Comparison of ENCODE assay signal across 1 cellular context in the genomic region with DNA sequence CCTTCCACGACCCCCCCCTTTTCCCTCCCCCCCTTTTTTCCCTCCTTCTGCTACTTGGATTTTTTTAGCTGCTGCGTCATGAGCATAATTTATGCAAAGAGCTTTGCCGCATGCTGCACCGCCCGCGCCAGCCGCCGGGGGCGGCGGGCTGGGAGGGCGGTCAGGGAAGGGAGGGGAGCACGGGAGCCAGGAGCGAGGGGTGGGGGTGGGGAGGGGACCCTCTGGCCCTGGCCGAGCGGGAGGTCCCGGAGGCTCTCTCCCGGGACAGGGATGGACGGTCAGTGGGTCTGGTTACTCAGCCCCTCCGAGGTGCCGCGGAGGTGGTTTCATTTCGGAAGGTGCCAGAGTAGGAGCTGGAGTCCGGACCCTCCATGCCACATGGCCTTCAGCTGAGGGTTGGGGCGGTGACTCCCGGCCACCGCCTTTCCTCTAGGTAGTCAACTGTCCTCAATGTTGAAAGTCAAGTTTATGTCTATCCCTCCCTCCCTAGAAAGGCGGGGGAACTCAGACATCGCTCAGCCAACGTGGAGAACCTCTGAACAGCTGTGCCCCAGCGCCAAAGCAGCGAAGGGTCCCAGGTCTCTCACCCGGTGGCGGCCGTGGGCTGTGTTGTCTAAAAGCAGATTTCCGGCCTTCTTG.
A peak's percentile ranks its signal among the peaks of the same experiment; 100 is the strongest.
TF ChIP-seq lines count a peak whose summit lies in the region.

A gene with protein sequence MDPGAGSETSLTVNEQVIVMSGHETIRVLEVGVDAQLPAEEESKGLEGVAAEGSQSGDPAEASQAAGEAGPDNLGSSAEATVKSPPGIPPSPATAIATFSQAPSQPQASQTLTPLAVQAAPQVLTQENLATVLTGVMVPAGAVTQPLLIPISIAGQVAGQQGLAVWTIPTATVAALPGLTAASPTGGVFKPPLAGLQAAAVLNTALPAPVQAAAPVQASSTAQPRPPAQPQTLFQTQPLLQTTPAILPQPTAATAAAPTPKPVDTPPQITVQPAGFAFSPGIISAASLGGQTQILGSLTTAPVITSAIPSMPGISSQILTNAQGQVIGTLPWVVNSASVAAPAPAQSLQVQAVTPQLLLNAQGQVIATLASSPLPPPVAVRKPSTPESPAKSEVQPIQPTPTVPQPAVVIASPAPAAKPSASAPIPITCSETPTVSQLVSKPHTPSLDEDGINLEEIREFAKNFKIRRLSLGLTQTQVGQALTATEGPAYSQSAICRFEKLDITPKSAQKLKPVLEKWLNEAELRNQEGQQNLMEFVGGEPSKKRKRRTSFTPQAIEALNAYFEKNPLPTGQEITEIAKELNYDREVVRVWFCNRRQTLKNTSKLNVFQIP (minus strand): TSS at position 95 of the 639 bp plus-strand sequence. CDS start 11,226 bp downstream, outside the sequence.

TF ChIP-seq in HEK293, 187 proteins besides CTCF, POLR2A, EP300 and RAD21 (continued from another document and continues in another):
- TF ChIP-seq, protein P1, sequence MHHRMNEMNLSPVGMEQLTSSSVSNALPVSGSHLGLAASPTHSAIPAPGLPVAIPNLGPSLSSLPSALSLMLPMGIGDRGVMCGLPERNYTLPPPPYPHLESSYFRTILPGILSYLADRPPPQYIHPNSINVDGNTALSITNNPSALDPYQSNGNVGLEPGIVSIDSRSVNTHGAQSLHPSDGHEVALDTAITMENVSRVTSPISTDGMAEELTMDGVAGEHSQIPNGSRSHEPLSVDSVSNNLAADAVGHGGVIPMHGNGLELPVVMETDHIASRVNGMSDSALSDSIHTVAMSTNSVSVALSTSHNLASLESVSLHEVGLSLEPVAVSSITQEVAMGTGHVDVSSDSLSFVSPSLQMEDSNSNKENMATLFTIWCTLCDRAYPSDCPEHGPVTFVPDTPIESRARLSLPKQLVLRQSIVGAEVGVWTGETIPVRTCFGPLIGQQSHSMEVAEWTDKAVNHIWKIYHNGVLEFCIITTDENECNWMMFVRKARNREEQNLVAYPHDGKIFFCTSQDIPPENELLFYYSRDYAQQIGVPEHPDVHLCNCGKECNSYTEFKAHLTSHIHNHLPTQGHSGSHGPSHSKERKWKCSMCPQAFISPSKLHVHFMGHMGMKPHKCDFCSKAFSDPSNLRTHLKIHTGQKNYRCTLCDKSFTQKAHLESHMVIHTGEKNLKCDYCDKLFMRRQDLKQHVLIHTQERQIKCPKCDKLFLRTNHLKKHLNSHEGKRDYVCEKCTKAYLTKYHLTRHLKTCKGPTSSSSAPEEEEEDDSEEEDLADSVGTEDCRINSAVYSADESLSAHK (tag by site-specific recombination; IDR thresholded peaks at IDR 0.05) = 0 out of 2 replicates have a peak, but pooled peaks have one; percentile 8
- TF ChIP-seq, protein P2, sequence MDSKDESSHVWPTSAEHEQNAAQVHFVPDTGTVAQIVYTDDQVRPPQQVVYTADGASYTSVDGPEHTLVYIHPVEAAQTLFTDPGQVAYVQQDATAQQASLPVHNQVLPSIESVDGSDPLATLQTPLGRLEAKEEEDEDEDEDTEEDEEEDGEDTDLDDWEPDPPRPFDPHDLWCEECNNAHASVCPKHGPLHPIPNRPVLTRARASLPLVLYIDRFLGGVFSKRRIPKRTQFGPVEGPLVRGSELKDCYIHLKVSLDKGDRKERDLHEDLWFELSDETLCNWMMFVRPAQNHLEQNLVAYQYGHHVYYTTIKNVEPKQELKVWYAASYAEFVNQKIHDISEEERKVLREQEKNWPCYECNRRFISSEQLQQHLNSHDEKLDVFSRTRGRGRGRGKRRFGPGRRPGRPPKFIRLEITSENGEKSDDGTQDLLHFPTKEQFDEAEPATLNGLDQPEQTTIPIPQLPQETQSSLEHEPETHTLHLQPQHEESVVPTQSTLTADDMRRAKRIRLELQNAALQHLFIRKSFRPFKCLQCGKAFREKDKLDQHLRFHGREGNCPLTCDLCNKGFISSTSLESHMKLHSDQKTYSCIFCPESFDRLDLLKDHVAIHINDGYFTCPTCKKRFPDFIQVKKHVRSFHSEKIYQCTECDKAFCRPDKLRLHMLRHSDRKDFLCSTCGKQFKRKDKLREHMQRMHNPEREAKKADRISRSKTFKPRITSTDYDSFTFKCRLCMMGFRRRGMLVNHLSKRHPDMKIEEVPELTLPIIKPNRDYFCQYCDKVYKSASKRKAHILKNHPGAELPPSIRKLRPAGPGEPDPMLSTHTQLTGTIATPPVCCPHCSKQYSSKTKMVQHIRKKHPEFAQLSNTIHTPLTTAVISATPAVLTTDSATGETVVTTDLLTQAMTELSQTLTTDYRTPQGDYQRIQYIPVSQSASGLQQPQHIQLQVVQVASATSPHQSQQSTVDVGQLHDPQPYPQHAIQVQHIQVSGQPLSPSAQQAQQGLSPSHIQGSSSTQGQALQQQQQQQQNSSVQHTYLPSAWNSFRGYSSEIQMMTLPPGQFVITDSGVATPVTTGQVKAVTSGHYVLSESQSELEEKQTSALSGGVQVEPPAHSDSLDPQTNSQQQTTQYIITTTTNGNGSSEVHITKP (tag by site-specific recombination; IDR thresholded peaks at IDR 0.05) = no peak; the same call in none of the 2 replicates
- TF ChIP-seq ZNF37A (tag by site-specific recombination; IDR thresholded peaks at IDR 0.05) (no peak), KLF1 (tag by site-specific recombination; IDR thresholded peaks at IDR 0.05) (peak; percentile 84), ZNF664 (tag by site-specific recombination; IDR thresholded peaks at IDR 0.05) (no peak), REPIN1 (tag by site-specific recombination; IDR thresholded peaks at IDR 0.05; ENCODE audit: low read depth) (no peak), KLF9 (tag by site-specific recombination; IDR thresholded peaks at IDR 0.05; ENCODE audit: low read depth) (peak; percentile 42; the same call in 1 of the 2 replicates), ZNF677 (tag by site-specific recombination; IDR thresholded peaks at IDR 0.05) (no peak), ZNF416 (tag by site-specific recombination; IDR thresholded peaks at IDR 0.05) (no peak), ZNF629 (tag by site-specific recombination; IDR thresholded peaks at IDR 0.05) (peak; percentile 72), MZF1 (tag by site-specific recombination; IDR thresholded peaks at IDR 0.05; ENCODE audit: borderline replicate concordance) (no peak), ZNF544 (tag by site-specific recombination; IDR thresholded peaks at IDR 0.05) (no peak), ZNF514 (tag by site-specific recombination; IDR thresholded peaks at IDR 0.05) (no peak), ZNF239 (tag by site-specific recombination; IDR thresholded peaks at IDR 0.05) (no peak), KLF8 (tag by site-specific recombination; IDR thresholded peaks at IDR 0.05) (peak; percentile 89), ZNF16 (tag by site-specific recombination; IDR thresholded peaks at IDR 0.05; ENCODE audit: low read depth) (no peak), ZNF837 (tag by site-specific recombination; IDR thresholded peaks at IDR 0.05) (no peak), ZNF350 (tag by site-specific recombination; IDR thresholded peaks at IDR 0.05) (no peak), BCL11B (tag by site-specific recombination; IDR thresholded peaks at IDR 0.05; ENCODE audit: low read depth) (peak; percentile 59; the same call in 1 of the 2 replicates), ZFP69B (tag by site-specific recombination; IDR thresholded peaks at IDR 0.05) (no peak), IKZF3 (tag by site-specific recombination; IDR thresholded peaks at IDR 0.05) (no peak), HOXA7 (CRISPR knock-in tag; IDR thresholded peaks at IDR 0.05; ENCODE audit: borderline replicate concordance) (no peak), ZBTB7A (tag by site-specific recombination; IDR thresholded peaks at IDR 0.05; ENCODE audit: low read depth) (no peak), OSR2 (tag by site-specific recombination; IDR thresholded peaks at IDR 0.05) (0 out of 2 replicates have a peak, but pooled peaks have one; percentile 32), GFI1B (tag by site-specific recombination; IDR thresholded peaks at IDR 0.05) (no peak), ZNF776 (tag by site-specific recombination; IDR thresholded peaks at IDR 0.05; ENCODE audit: borderline replicate concordance) (no peak), ZBTB20 (tag by site-specific recombination; IDR thresholded peaks at IDR 0.05) (peak; percentile 76), ZNF423 (tag by site-specific recombination; IDR thresholded peaks at IDR 0.05) (no peak), ZNF366 (tag by site-specific recombination; conservative IDR thresholded peaks at IDR 0.05) (no peak), RBAK (tag by site-specific recombination; IDR thresholded peaks at IDR 0.05) (no peak), ZNF707 (tag by site-specific recombination; IDR thresholded peaks at IDR 0.05) (no peak), ZNF175 (tag by site-specific recombination; IDR thresholded peaks at IDR 0.05) (no peak), ZBTB1 (tag by site-specific recombination; IDR thresholded peaks at IDR 0.05) (no peak), SETDB1 (IDR thresholded peaks at IDR 0.05; ENCODE audit: insufficient read length, low read length) (no peak)
- TF ChIP-seq, protein P3, sequence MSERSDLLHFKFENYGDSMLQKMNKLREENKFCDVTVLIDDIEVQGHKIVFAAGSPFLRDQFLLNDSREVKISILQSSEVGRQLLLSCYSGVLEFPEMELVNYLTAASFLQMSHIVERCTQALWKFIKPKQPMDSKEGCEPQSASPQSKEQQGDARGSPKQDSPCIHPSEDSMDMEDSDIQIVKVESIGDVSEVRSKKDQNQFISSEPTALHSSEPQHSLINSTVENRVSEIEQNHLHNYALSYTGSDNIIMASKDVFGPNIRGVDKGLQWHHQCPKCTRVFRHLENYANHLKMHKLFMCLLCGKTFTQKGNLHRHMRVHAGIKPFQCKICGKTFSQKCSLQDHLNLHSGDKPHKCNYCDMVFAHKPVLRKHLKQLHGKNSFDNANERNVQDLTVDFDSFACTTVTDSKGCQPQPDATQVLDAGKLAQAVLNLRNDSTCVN (tag by site-specific recombination; optimal IDR thresholded peaks at IDR 0.05) = peak; percentile 45
- TF ChIP-seq, protein P4, sequence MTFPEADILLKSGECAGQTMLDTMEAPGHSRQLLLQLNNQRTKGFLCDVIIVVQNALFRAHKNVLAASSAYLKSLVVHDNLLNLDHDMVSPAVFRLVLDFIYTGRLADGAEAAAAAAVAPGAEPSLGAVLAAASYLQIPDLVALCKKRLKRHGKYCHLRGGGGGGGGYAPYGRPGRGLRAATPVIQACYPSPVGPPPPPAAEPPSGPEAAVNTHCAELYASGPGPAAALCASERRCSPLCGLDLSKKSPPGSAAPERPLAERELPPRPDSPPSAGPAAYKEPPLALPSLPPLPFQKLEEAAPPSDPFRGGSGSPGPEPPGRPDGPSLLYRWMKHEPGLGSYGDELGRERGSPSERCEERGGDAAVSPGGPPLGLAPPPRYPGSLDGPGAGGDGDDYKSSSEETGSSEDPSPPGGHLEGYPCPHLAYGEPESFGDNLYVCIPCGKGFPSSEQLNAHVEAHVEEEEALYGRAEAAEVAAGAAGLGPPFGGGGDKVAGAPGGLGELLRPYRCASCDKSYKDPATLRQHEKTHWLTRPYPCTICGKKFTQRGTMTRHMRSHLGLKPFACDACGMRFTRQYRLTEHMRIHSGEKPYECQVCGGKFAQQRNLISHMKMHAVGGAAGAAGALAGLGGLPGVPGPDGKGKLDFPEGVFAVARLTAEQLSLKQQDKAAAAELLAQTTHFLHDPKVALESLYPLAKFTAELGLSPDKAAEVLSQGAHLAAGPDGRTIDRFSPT (tag by site-specific recombination; IDR thresholded peaks at IDR 0.05) = peak; percentile 19; the same call in 1 of the 2 replicates
- TF ChIP-seq, protein P5, sequence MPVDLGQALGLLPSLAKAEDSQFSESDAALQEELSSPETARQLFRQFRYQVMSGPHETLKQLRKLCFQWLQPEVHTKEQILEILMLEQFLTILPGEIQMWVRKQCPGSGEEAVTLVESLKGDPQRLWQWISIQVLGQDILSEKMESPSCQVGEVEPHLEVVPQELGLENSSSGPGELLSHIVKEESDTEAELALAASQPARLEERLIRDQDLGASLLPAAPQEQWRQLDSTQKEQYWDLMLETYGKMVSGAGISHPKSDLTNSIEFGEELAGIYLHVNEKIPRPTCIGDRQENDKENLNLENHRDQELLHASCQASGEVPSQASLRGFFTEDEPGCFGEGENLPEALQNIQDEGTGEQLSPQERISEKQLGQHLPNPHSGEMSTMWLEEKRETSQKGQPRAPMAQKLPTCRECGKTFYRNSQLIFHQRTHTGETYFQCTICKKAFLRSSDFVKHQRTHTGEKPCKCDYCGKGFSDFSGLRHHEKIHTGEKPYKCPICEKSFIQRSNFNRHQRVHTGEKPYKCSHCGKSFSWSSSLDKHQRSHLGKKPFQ (tag by site-specific recombination; IDR thresholded peaks at IDR 0.05) = 0 out of 2 replicates have a peak, but pooled peaks have one; percentile 13
- TF ChIP-seq, protein P6, sequence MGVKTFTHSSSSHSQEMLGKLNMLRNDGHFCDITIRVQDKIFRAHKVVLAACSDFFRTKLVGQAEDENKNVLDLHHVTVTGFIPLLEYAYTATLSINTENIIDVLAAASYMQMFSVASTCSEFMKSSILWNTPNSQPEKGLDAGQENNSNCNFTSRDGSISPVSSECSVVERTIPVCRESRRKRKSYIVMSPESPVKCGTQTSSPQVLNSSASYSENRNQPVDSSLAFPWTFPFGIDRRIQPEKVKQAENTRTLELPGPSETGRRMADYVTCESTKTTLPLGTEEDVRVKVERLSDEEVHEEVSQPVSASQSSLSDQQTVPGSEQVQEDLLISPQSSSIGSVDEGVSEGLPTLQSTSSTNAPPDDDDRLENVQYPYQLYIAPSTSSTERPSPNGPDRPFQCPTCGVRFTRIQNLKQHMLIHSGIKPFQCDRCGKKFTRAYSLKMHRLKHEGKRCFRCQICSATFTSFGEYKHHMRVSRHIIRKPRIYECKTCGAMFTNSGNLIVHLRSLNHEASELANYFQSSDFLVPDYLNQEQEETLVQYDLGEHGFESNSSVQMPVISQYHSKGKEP (tag by site-specific recombination; IDR thresholded peaks at IDR 0.05) = no peak
- TF ChIP-seq, protein P7, sequence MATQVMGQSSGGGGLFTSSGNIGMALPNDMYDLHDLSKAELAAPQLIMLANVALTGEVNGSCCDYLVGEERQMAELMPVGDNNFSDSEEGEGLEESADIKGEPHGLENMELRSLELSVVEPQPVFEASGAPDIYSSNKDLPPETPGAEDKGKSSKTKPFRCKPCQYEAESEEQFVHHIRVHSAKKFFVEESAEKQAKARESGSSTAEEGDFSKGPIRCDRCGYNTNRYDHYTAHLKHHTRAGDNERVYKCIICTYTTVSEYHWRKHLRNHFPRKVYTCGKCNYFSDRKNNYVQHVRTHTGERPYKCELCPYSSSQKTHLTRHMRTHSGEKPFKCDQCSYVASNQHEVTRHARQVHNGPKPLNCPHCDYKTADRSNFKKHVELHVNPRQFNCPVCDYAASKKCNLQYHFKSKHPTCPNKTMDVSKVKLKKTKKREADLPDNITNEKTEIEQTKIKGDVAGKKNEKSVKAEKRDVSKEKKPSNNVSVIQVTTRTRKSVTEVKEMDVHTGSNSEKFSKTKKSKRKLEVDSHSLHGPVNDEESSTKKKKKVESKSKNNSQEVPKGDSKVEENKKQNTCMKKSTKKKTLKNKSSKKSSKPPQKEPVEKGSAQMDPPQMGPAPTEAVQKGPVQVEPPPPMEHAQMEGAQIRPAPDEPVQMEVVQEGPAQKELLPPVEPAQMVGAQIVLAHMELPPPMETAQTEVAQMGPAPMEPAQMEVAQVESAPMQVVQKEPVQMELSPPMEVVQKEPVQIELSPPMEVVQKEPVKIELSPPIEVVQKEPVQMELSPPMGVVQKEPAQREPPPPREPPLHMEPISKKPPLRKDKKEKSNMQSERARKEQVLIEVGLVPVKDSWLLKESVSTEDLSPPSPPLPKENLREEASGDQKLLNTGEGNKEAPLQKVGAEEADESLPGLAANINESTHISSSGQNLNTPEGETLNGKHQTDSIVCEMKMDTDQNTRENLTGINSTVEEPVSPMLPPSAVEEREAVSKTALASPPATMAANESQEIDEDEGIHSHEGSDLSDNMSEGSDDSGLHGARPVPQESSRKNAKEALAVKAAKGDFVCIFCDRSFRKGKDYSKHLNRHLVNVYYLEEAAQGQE (tag by site-specific recombination; IDR thresholded peaks at IDR 0.05) = no peak
